ENCODE assay signal across 8 cellular contexts in the genomic region with DNA sequence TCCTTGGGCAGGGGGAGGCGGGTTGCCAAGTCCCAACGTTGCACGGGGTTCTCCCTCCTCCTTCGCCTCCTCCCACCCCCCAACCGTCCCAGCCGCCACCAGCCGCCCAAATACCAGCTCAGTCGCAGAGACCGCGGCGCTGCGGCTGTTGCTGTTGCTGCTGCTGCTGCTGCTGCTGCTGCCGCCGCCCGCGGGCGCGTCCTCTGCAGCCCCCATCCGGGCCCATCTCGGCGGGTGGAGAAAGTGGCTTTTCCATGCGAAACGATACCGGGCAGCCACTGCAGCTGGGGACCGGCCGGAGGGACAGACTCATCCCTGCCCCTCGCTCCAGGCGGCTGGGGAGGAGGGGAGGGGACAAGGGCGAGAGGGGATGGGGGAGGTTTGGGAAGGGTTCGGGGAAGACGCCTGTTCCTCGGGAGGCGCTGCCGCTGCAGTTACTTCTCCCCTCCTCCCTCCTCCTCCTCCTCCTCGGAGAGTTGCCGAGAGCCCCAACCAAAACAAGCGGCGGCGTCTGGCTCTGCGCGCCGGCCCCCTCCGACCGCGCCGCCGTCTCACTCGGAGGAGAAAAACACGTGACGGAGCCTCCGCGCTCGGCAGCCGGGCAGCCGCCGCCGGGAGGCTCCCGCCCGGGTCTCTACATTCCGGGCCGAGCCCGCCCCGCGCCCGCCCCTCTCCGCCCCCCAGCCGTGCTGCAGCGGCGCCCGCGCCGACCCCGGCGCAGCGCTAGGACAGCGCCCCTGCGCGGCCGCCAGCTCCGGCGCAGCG. TPM values are rescaled to one million over a fixed set of nuclear protein-coding genes. Genes with fewer than 3 reads are reported as not detected.
DNase-seq lines count a peak whose midpoint lies in the region; ATAC-seq and TF ChIP-seq lines count a peak whose summit lies in the region.

A gene with protein sequence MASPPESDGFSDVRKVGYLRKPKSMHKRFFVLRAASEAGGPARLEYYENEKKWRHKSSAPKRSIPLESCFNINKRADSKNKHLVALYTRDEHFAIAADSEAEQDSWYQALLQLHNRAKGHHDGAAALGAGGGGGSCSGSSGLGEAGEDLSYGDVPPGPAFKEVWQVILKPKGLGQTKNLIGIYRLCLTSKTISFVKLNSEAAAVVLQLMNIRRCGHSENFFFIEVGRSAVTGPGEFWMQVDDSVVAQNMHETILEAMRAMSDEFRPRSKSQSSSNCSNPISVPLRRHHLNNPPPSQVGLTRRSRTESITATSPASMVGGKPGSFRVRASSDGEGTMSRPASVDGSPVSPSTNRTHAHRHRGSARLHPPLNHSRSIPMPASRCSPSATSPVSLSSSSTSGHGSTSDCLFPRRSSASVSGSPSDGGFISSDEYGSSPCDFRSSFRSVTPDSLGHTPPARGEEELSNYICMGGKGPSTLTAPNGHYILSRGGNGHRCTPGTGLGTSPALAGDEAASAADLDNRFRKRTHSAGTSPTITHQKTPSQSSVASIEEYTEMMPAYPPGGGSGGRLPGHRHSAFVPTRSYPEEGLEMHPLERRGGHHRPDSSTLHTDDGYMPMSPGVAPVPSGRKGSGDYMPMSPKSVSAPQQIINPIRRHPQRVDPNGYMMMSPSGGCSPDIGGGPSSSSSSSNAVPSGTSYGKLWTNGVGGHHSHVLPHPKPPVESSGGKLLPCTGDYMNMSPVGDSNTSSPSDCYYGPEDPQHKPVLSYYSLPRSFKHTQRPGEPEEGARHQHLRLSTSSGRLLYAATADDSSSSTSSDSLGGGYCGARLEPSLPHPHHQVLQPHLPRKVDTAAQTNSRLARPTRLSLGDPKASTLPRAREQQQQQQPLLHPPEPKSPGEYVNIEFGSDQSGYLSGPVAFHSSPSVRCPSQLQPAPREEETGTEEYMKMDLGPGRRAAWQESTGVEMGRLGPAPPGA (N-terminal part only) (minus strand): TSS at position 610 of the 765 bp plus-strand sequence. CDS start 1,082 bp downstream, outside the sequence.

- H3K4me1 ChIP-seq in BLaER1 treated with 17β-estradiol and CSF1 and Interleukin-3, amounts not matched to agents 10 nM and 100 nM, result peaks cover 30 to 65% (median 59%) of the 10 kb centered on the region in 10 experiments
- H3K4me1 ChIP-seq in esophagus muscularis mucosa (peaks cover 40 to 70% (median 67%) of the 10 kb centered on the region in 4 donors), muscle layer of duodenum (ENCODE audit: control insufficient read depth in 1 of 2, insufficient read depth in 2 of 2, low read length in 2 of 2) (peaks cover 0 to 29% of the 10 kb centered on the region in 2 donors)

- H3K27me3 Mint-ChIP-seq in activated T-cell treated with anti-CD3 and anti-CD28 coated beads, Interleukin-2, amount 50 U/mL, for 4 hours (ENCODE audit: low read depth), result peaks cover 9% of the 10 kb centered on the region
- peaks cover 8% of the 10 kb centered on the region for H3K27me3 Mint-ChIP-seq in stimulated activated naive CD8-positive, alpha-beta T cell treated with anti-CD3 and anti-CD28 coated beads, Interleukin-15, Interleukin-2, amounts not matched to agents 100 ng/mL and 50 ng/mL, for 24 hours

- no peak for TF ChIP-seq POLR2A in esophagus muscularis mucosa (IDR thresholded peaks at IDR 0.05; ENCODE audit: low read depth)

- no peaks in the 10 kb centered on the region for H3K9me3 ChIP-seq in BLaER1 treated with 17β-estradiol and CSF1 and Interleukin-3, amounts not matched to agents 10 nM and 100 nM (replicated peaks in 1 of 11)
- H3K9me3 ChIP-seq in esophagus muscularis mucosa (no peaks in the 10 kb centered on the region), muscle layer of duodenum (ENCODE audit: control insufficient read depth in 1 of 2, low read length in 2 of 2) (no peaks in the 10 kb centered on the region)

- peak in 1 of 3 experiments; percentile 69 for TF ChIP-seq CTCF in esophagus muscularis mucosa (IDR thresholded peaks at IDR 0.05)

- WGBS in esophagus muscularis mucosa, result no CpG with 5 or more reads among the region's 82 CpGs

- ATAC-seq in HG03354 (IDR thresholded peaks at IDR 0.05; ENCODE audit: poor library complexity, severe bottlenecking, unreplicated experiment), result peak; percentile 40
- ATAC-seq in activated T-cell treated with anti-CD3 and anti-CD28 coated beads, Interleukin-2, amount 50 U/mL, for 4 hours, result peak; percentile 66 to 70

- intact Hi-C loops in esophagus muscularis mucosa (cut with DNase I), result loop anchor here (2.0 to 10.0 kb wide), 5 partner anchors 52 to 583 kb away; no protein-coding TSS in a partner anchor

- peak; percentile 56 for DNase-seq in GM19238 (ENCODE audit: insufficient read length, low spot score)
- DNase-seq in NCI-H82 treated with DMSO at 0.1 percent for 48 hours (lab: John Stamatoyannopoulos, UW; ENCODE audit: unreplicated experiment), result peak; percentile 55
- peak; percentile 52 for DNase-seq in activated T-cell treated with anti-CD3 and anti-CD28 coated beads, Interleukin-2, amount 50 U/mL, for 4 hours
- no peak for DNase-seq in esophagus muscularis mucosa (ENCODE audit: extremely low spot score)

- peaks cover 0 to 60% (median 0%) of the 10 kb centered on the region in 11 experiments; a peak in 7 of 22 replicates for H3K27me3 ChIP-seq in BLaER1 treated with 17β-estradiol and CSF1 and Interleukin-3, amounts not matched to agents 10 nM and 100 nM
- H3K27me3 ChIP-seq in esophagus muscularis mucosa (peaks cover 0 to 16% (median 0%) of the 10 kb centered on the region in 4 donors), muscle layer of duodenum (ENCODE audit: low read depth, low read length) (no peaks in the 10 kb centered on the region)

- peak within 1 kb of the TSS; percentile 67 to 87 (median 75) for H3K9ac ChIP-seq in BLaER1 treated with 17β-estradiol and CSF1 and Interleukin-3, amounts not matched to agents 10 nM and 100 nM

- peak within 1 kb of the TSS; percentile 93 to 99 (median 97) for H3K4me2 ChIP-seq in BLaER1 treated with 17β-estradiol and CSF1 and Interleukin-3, amounts not matched to agents 10 nM and 100 nM

- H3K27ac ChIP-seq in BLaER1 treated with 17β-estradiol and CSF1 and Interleukin-3, amounts not matched to agents 10 nM and 100 nM, result peak within 1 kb of the TSS in 10 of 11 experiments; percentile 44 to 81 (median 70); a peak in 21 of 22 replicates
- H3K27ac ChIP-seq in esophagus muscularis mucosa (replicated peaks in 1 of 4) (peak within 1 kb of the TSS; percentile 94 to 96 (median 94)), muscle layer of duodenum (ENCODE audit: low read length) (peak within 1 kb of the TSS; percentile 80)

- H3K4me3 Mint-ChIP-seq in activated T-cell treated with anti-CD3 and anti-CD28 coated beads, Interleukin-2, amount 50 U/mL, for 4 hours, result peak within 1 kb of the TSS; percentile 82
- peak within 1 kb of the TSS; percentile 84 for H3K4me3 Mint-ChIP-seq in stimulated activated naive CD8-positive, alpha-beta T cell treated with anti-CD3 and anti-CD28 coated beads, Interleukin-15, Interleukin-2, amounts not matched to agents 100 ng/mL and 50 ng/mL, for 24 hours

- H3K27ac Mint-ChIP-seq in stimulated activated naive CD8-positive, alpha-beta T cell treated with anti-CD3 and anti-CD28 coated beads, Interleukin-15, Interleukin-2, amounts not matched to agents 100 ng/mL and 50 ng/mL, for 24 hours, result peak within 1 kb of the TSS; percentile 63

- H3K4me1 Mint-ChIP-seq in activated T-cell treated with anti-CD3 and anti-CD28 coated beads, Interleukin-2, amount 50 U/mL, for 4 hours (ENCODE audit: low read depth), result peaks cover 31% of the 10 kb centered on the region
- peaks cover 45% of the 10 kb centered on the region for H3K4me1 Mint-ChIP-seq in stimulated activated naive CD8-positive, alpha-beta T cell treated with anti-CD3 and anti-CD28 coated beads, Interleukin-15, Interleukin-2, amounts not matched to agents 100 ng/mL and 50 ng/mL, for 24 hours (ENCODE audit: low read depth)

- TF ChIP-seq EP300 in esophagus muscularis mucosa (IDR thresholded peaks at IDR 0.05), result no peak

- H3K4me3 ChIP-seq in BLaER1 treated with 17β-estradiol and CSF1 and Interleukin-3, amounts not matched to agents 10 nM and 100 nM, result peak within 1 kb of the TSS; percentile 69 to 87 (median 77)
- H3K4me3 ChIP-seq in esophagus muscularis mucosa (peak within 1 kb of the TSS; percentile 70 to 95 (median 86)), muscle layer of duodenum (ENCODE audit: low read depth in 1 of 2, low read length in 2 of 2) (peak within 1 kb of the TSS; percentile 60 to 91)

- 0 out of 22 replicates have a peak, but pooled peaks cover 0 to 6% (median 0%) of the 10 kb centered on the region in 11 experiments for H3K36me3 ChIP-seq in BLaER1 treated with 17β-estradiol and CSF1 and Interleukin-3, amounts not matched to agents 10 nM and 100 nM
- H3K36me3 ChIP-seq in esophagus muscularis mucosa (peaks cover 0 to 14% (median 5%) of the 10 kb centered on the region in 4 donors), muscle layer of duodenum (ENCODE audit: control insufficient read depth in 1 of 2, insufficient read depth in 2 of 2, low read length in 2 of 2) (no peaks in the 10 kb centered on the region)

- H3K36me3 Mint-ChIP-seq in activated T-cell treated with anti-CD3 and anti-CD28 coated beads, Interleukin-2, amount 50 U/mL, for 4 hours (ENCODE audit: insufficient read depth), result no peaks in the 10 kb centered on the region
- H3K36me3 Mint-ChIP-seq in stimulated activated naive CD8-positive, alpha-beta T cell treated with anti-CD3 and anti-CD28 coated beads, Interleukin-15, Interleukin-2, amounts not matched to agents 100 ng/mL and 50 ng/mL, for 24 hours (ENCODE audit: low read depth), result peaks cover 3% of the 10 kb centered on the region

- H4K20me1 ChIP-seq in BLaER1 treated with 17β-estradiol and CSF1 and Interleukin-3, amounts not matched to agents 10 nM and 100 nM, result peaks cover 0 to 32% (median 12%) of the 10 kb centered on the region in 11 experiments; a peak in 10 of 22 replicates

- H3K9me3 Mint-ChIP-seq in activated T-cell treated with anti-CD3 and anti-CD28 coated beads, Interleukin-2, amount 50 U/mL, for 4 hours, result no peaks in the 10 kb centered on the region
- H3K9me3 Mint-ChIP-seq in stimulated activated naive CD8-positive, alpha-beta T cell treated with anti-CD3 and anti-CD28 coated beads, Interleukin-15, Interleukin-2, amounts not matched to agents 100 ng/mL and 50 ng/mL, for 24 hours, result no peaks in the 10 kb centered on the region

RNA-seq across cellular contexts. Expression of the gene that starts here (rescaled TPM):
- 1 to 10 TPM; 3.9 to 4.6 (median 4.6) TPM for total RNA-seq in activated T-cell treated with anti-CD3 and anti-CD28 coated beads, Interleukin-2, amount 50 U/mL, for 4 hours
- 10 to 100 TPM; 27.8 to 47.6 (median 32.8) TPM for total RNA-seq in esophagus muscularis mucosa

Comparison
In these comparisons a context has a peak if more than half of its experiments do, and no peak if none do; other contexts are left out.
1. RNA of the gene that starts here (total RNA-seq): 27.8 to 47.6 TPM in esophagus muscularis mucosa; 3.9 to 4.6 TPM in activated T-cell treated with anti-CD3 and anti-CD28 coated beads, Interleukin-2, amount 50 U/mL, for 4 hours; every median in the first group is over 4 times any median in the second.
2. Peak in every context shown above with its lines, with median percentiles within 50 percentile points of each other: H3K27ac ChIP-seq and H3K4me3 ChIP-seq.